ENCODE assay signal across 1 cellular context in genomic region chr14:58789756-58790155, GRCh38.
TF ChIP-seq lines count a peak whose summit lies in the region.

No MANE protein-coding gene starts in this region.

TF ChIP-seq in GM23338, 12 proteins besides CTCF, POLR2A, EP300 and RAD21 (continued from another document):
- TF ChIP-seq, protein P1, sequence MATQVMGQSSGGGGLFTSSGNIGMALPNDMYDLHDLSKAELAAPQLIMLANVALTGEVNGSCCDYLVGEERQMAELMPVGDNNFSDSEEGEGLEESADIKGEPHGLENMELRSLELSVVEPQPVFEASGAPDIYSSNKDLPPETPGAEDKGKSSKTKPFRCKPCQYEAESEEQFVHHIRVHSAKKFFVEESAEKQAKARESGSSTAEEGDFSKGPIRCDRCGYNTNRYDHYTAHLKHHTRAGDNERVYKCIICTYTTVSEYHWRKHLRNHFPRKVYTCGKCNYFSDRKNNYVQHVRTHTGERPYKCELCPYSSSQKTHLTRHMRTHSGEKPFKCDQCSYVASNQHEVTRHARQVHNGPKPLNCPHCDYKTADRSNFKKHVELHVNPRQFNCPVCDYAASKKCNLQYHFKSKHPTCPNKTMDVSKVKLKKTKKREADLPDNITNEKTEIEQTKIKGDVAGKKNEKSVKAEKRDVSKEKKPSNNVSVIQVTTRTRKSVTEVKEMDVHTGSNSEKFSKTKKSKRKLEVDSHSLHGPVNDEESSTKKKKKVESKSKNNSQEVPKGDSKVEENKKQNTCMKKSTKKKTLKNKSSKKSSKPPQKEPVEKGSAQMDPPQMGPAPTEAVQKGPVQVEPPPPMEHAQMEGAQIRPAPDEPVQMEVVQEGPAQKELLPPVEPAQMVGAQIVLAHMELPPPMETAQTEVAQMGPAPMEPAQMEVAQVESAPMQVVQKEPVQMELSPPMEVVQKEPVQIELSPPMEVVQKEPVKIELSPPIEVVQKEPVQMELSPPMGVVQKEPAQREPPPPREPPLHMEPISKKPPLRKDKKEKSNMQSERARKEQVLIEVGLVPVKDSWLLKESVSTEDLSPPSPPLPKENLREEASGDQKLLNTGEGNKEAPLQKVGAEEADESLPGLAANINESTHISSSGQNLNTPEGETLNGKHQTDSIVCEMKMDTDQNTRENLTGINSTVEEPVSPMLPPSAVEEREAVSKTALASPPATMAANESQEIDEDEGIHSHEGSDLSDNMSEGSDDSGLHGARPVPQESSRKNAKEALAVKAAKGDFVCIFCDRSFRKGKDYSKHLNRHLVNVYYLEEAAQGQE (IDR thresholded peaks at IDR 0.05; ENCODE audit: unreplicated experiment), result no peak
- TF ChIP-seq ZNF331 (CRISPR knock-in tag; IDR thresholded peaks at IDR 0.05; ENCODE audit: low read depth), result no peak
- TF ChIP-seq, protein P2, sequence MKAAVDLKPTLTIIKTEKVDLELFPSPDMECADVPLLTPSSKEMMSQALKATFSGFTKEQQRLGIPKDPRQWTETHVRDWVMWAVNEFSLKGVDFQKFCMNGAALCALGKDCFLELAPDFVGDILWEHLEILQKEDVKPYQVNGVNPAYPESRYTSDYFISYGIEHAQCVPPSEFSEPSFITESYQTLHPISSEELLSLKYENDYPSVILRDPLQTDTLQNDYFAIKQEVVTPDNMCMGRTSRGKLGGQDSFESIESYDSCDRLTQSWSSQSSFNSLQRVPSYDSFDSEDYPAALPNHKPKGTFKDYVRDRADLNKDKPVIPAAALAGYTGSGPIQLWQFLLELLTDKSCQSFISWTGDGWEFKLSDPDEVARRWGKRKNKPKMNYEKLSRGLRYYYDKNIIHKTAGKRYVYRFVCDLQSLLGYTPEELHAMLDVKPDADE (IDR thresholded peaks at IDR 0.05), result no peak
- TF ChIP-seq EZH2 (IDR thresholded peaks at IDR 0.05; ENCODE audit: low read depth, unreplicated experiment), result no peak
